Comparison of ENCODE assay signal across 27 cellular contexts in the genomic region with DNA sequence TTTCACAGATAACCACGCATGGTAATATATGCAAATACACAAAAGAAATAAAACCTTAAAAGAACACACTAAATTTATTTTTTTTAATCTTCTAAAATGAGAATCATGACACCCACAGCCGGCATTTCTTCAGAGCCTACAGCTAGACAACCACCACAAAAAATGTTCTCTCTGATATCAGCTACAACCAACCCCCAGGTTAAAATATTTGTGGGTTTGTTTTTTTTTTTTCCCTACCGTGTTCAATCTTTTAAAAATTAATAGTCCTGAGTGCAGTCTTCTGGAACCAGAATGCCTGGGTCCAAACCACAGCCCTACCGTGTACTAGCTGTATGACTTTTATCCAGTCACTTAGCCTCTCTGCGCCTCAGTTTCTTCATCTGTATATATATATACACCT.
"Had no signal": no experiment of that assay in that cellular context is flagged by ENCODE, and none has a peak within 500 bp of the region (broad histone marks: within the 10 kb centered on the region; RNA-seq: fewer than 3 reads in every experiment).

No MANE protein-coding gene starts in this region.

- H3K36me3 ChIP-seq: colonic mucosa, esophagus muscularis mucosa, gastroesophageal sphincter, heart right ventricle, ovary, sigmoid colon, spleen, tibial artery had no signal

- DNase-seq: colonic mucosa; dermis blood vessel endothelial cell; effector memory CD4-positive, alpha-beta T cell; foreskin keratinocyte; glutamatergic neuron; heart right ventricle; hypothalamus; immature natural killer cell; islet precursor cell; natural killer cell; occipital lobe; ovary; posterior cingulate gyrus; psoas muscle; right cardiac atrium; sigmoid colon; spleen; stimulated activated CD4-positive, alpha-beta T cell treated with anti-CD3 and anti-CD28 coated beads, Interleukin-4, amount 100 ng/mL, for 4 hours; stimulated activated naive CD8-positive, alpha-beta T cell treated with anti-CD3 and anti-CD28 coated beads, Interleukin-15, Interleukin-2, amounts not matched to agents 100 U/mL and 50 U/mL, for 24 hours; substantia nigra; testis; tibial artery had no signal

- H3K4me3 ChIP-seq: colonic mucosa, esophagus muscularis mucosa, gastroesophageal sphincter, heart right ventricle, lung, ovary, psoas muscle, sigmoid colon, spleen, testis, tibial artery had no signal

- ATAC-seq: foreskin keratinocyte; gastroesophageal sphincter; heart right ventricle; left lobe of liver; natural killer cell; psoas muscle; right cardiac atrium; stimulated activated memory B cell treated with anti-CD40 and anti-IgM and Interleukin-4, amounts not matched to agents 10 μg/mL and 1 μg/mL and 100 μg/mL, for 72 hours; stimulated activated naive CD8-positive, alpha-beta T cell treated with anti-CD3 and anti-CD28 coated beads, Interleukin-15, Interleukin-2, amounts not matched to agents 100 U/mL and 50 U/mL, for 24 hours had no signal

- H3K27me3 ChIP-seq: colonic mucosa, esophagus muscularis mucosa, foreskin keratinocyte, gastroesophageal sphincter, heart right ventricle, ovary, sigmoid colon, spleen, testis, tibial artery had no signal

- H3K9me3 ChIP-seq: colonic mucosa, esophagus muscularis mucosa, gastroesophageal sphincter, heart right ventricle, ovary, psoas muscle, sigmoid colon, spleen, testis, tibial artery had no signal

- H3K4me1 ChIP-seq: colonic mucosa, sigmoid colon had no signal

- H3K27ac ChIP-seq: colonic mucosa, esophagus muscularis mucosa, foreskin keratinocyte, gastroesophageal sphincter, heart right ventricle, ovary, psoas muscle, sigmoid colon, spleen, testis, tibial artery had no signal
